Comparison of ENCODE assay signal across 1 cellular context in genomic region chr15:32434102-32434963, GRCh38. TPM values are rescaled to one million over a fixed set of nuclear protein-coding genes. Genes with fewer than 3 reads are reported as not detected.
"Had no signal": no experiment of that assay in that cellular context is flagged by ENCODE, and none has a peak within 500 bp of the region (broad histone marks: within the 10 kb centered on the region; RNA-seq: fewer than 3 reads in every experiment).

No MANE protein-coding gene starts in this region.

RNA-seq across cellular contexts. Expression of gene GOLGA8K, which starts 31.2 kb away (rescaled TPM):
- polyA plus RNA-seq: keratinocyte had no signal
